ENCODE assay signal across 15 cellular contexts in the genomic region with DNA sequence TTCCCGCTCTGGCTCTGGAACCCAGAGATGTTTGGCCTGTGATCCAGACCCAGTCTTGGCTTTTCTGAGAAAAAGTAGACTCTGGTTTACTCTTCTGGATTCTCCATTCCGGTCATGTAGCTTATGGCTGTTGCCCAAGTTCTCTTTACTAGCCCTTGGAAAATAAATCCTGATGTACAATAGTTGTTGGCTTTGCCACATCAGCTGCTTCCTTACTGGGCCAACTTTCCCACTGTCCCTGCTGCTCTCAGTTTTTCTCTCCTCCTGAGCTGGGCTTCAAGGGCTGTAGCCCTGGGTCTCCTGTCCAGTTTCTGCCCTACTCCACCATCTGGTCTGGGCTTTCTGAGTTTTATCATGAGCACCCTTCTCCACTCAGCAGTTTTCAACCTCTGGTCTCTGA. TPM values are rescaled to one million over a fixed set of nuclear protein-coding genes. Genes with fewer than 3 reads are reported as not detected.
DNase-seq lines count a peak whose midpoint lies in the region; ATAC-seq and TF ChIP-seq lines count a peak whose summit lies in the region.
"Had no signal": no experiment of that assay in that cellular context is flagged by ENCODE, and none has a peak within 500 bp of the region (broad histone marks: within the 10 kb centered on the region; RNA-seq: fewer than 3 reads in every experiment).

No MANE protein-coding gene starts in this region.

- no peak overlapping the region for H2AFZ ChIP-seq in osteoblast (ENCODE audit: low read length)

- no peaks in the 10 kb centered on the region for H3K9me3 ChIP-seq in CD4-positive, CD25-positive, alpha-beta regulatory T cell (ENCODE audit: control insufficient read depth in 2 of 2, low read length in 2 of 2)
- H3K9me3 ChIP-seq in osteoblast (ENCODE audit: low read depth, low read length) = no peaks in the 10 kb centered on the region
- H3K9me3 ChIP-seq: ascending aorta had no signal

- peaks cover 3 to 64% (median 36%) of the 10 kb centered on the region in 4 donors for H3K4me1 Mint-ChIP-seq in CD4-positive, CD25-positive, alpha-beta regulatory T cell
- H3K4me1 Mint-ChIP-seq in chondrocyte (ENCODE audit: low read depth) = no peaks in the 10 kb centered on the region
- H3K4me1 Mint-ChIP-seq: endodermal cell had no signal

- H3K4me1 ChIP-seq in CD4-positive, CD25-positive, alpha-beta regulatory T cell (ENCODE audit: control insufficient read depth, insufficient read depth, low read length, poor library complexity, severe bottlenecking) = peaks cover 2% of the 10 kb centered on the region
- H3K4me1 ChIP-seq in osteoblast (ENCODE audit: insufficient read depth, low read length) = peaks cover 5% of the 10 kb centered on the region
- H3K4me1 ChIP-seq: ascending aorta had no signal

- ATAC-seq in CD4-positive, CD25-positive, alpha-beta regulatory T cell (ENCODE audit: low read depth in 2 of 2) = no peak
- no peak for ATAC-seq in GM18858 (IDR thresholded peaks at IDR 0.05; ENCODE audit: unreplicated experiment)
- ATAC-seq in GM19035 (IDR thresholded peaks at IDR 0.05; ENCODE audit: unreplicated experiment) = no peak
- ATAC-seq: activated CD4-positive, CD25-positive, alpha-beta regulatory T cell treated with anti-CD3 and anti-CD28 coated beads, Interleukin-2, amount 50 U/mL, for 24 hours; SK-N-SH treated with all-trans-retinoic acid at 6 μM for 48 hours had no signal

- H3K4me3 Mint-ChIP-seq in CD4-positive, CD25-positive, alpha-beta regulatory T cell = no peak overlapping the region
- H3K4me3 Mint-ChIP-seq in chondrocyte (ENCODE audit: unreplicated experiment) = no peak overlapping the region
- H3K4me3 Mint-ChIP-seq: endodermal cell had no signal

- peaks cover 12% of the 10 kb centered on the region for H4K20me1 ChIP-seq in osteoblast (ENCODE audit: insufficient read depth, low read length)

- H3K27ac Mint-ChIP-seq in CD4-positive, CD25-positive, alpha-beta regulatory T cell = peak overlapping the region in 2 of 3 donors; percentile 58 to 88
- peak overlapping the region; percentile 10 for H3K27ac Mint-ChIP-seq in chondrocyte (ENCODE audit: unreplicated experiment)
- H3K27ac Mint-ChIP-seq: endodermal cell had no signal

- no peaks in the 10 kb centered on the region for H3K27me3 ChIP-seq in CD4-positive, CD25-positive, alpha-beta regulatory T cell (ENCODE audit: control insufficient read depth, insufficient read depth, low read length)
- no peaks in the 10 kb centered on the region for H3K27me3 ChIP-seq in osteoblast (ENCODE audit: insufficient read depth, low read length)
- H3K27me3 ChIP-seq: ascending aorta had no signal

- H3K36me3 Mint-ChIP-seq in CD4-positive, CD25-positive, alpha-beta regulatory T cell = peaks cover 59% of the 10 kb centered on the region
- H3K36me3 Mint-ChIP-seq in chondrocyte (ENCODE audit: low read depth) = peaks cover 37% of the 10 kb centered on the region

- H3K79me2 ChIP-seq in osteoblast (ENCODE audit: insufficient read depth, low read length) = no peaks in the 10 kb centered on the region

- H3K9me3 Mint-ChIP-seq in CD4-positive, CD25-positive, alpha-beta regulatory T cell = no peaks in the 10 kb centered on the region
- H3K9me3 Mint-ChIP-seq in chondrocyte (ENCODE audit: low read depth) = no peaks in the 10 kb centered on the region
- H3K9me3 Mint-ChIP-seq: endodermal cell had no signal

- H3K4me2 ChIP-seq in osteoblast (ENCODE audit: insufficient read depth, low read length) = no peak overlapping the region

- no peak for TF ChIP-seq CTCF in chondrocyte (IDR thresholded peaks at IDR 0.05)
- no peak for TF ChIP-seq CTCF in osteoblast (IDR thresholded peaks at IDR 0.05; ENCODE audit: extremely low read depth, low read depth, low read length)

- no peak overlapping the region for H3K27ac ChIP-seq in CD4-positive, CD25-positive, alpha-beta regulatory T cell (ENCODE audit: insufficient read depth, low read length, poor library complexity, severe bottlenecking)
- H3K27ac ChIP-seq in osteoblast (ENCODE audit: low read depth, low read length) = no peak overlapping the region

- peaks cover 91% of the 10 kb centered on the region for H3K36me3 ChIP-seq in CD4-positive, CD25-positive, alpha-beta regulatory T cell (ENCODE audit: control insufficient read depth, insufficient read depth, low read length)
- H3K36me3 ChIP-seq in osteoblast (ENCODE audit: insufficient read depth, low read length) = peaks cover 28% of the 10 kb centered on the region

- H3K4me3 ChIP-seq in CD4-positive, CD25-positive, alpha-beta regulatory T cell (ENCODE audit: low read depth, low read length) = no peak overlapping the region
- no peak overlapping the region for H3K4me3 ChIP-seq in osteoblast (ENCODE audit: insufficient read depth, low read length)
- H3K4me3 ChIP-seq: ascending aorta, skin epidermis had no signal

- H3K27me3 Mint-ChIP-seq in CD4-positive, CD25-positive, alpha-beta regulatory T cell = no peaks in the 10 kb centered on the region
- no peaks in the 10 kb centered on the region for H3K27me3 Mint-ChIP-seq in chondrocyte (ENCODE audit: low read depth)

- no peak for DNase-seq in CD4-positive, CD25-positive, alpha-beta regulatory T cell
- DNase-seq in D341Med (ENCODE audit: low spot score) (peak; percentile 8), chondrocyte (ENCODE audit: low spot score) (no peak), osteoblast (ENCODE audit: insufficient read length, low spot score, missing footprints) (peak; percentile 48), cerebellar nuclear complex (lab: John Stamatoyannopoulos, UW) (no peak)
- DNase-seq: endodermal cell, left cardiac atrium, mesendoderm, NCI-H526 had no signal

RNA-seq across cellular contexts. Expression of gene PATZ1, which starts 12.5 kb away (rescaled TPM):
- total RNA-seq in CD4-positive, CD25-positive, alpha-beta regulatory T cell = 38.9 TPM
- polyA plus RNA-seq in CD4-positive, CD25-positive, alpha-beta regulatory T cell = 10 to 100 TPM in 3 of 4 donors, 1 to 10 TPM in 1; 8.2 to 13.8 (median 11.8) TPM
- total RNA-seq in chondrocyte (18.6 to 19.9 TPM (median 18.9 TPM) in 3 replicates), osteoblast (13.8 and 15.2 TPM in 2 replicates)

RNA-seq across cellular contexts. Expression of gene PIK3IP1, which starts 41.4 kb away (rescaled TPM):
- total RNA-seq in CD4-positive, CD25-positive, alpha-beta regulatory T cell = 534 TPM
- polyA plus RNA-seq in CD4-positive, CD25-positive, alpha-beta regulatory T cell = 100 to 1,000 TPM; 425 to 700 (median 557) TPM
- 5.0 to 6.8 TPM (median 5.6 TPM) in 3 replicates for total RNA-seq in chondrocyte
- 31.5 and 40.1 TPM in 2 replicates for total RNA-seq in osteoblast

Comparison
In these comparisons a context has a peak if more than half of its experiments do, and no peak if none do; other contexts are left out.
1. DNase-seq: peak in D341Med (single experiment) and osteoblast (single experiment); none in CD4-positive, CD25-positive, alpha-beta regulatory T cell (0 of 3), chondrocyte (single experiment) and cerebellar nuclear complex (0 of 2).
2. RNA of gene PIK3IP1, which starts 41.4 kb away (total RNA-seq): 534 TPM in CD4-positive, CD25-positive, alpha-beta regulatory T cell (single experiment); 31.5 to 40.1 TPM in osteoblast and 5.0 to 6.8 TPM in chondrocyte; every median in the first group is over 10 times any median in the second.